In genomic region chr20:33666293-33667244, GRCh38 we compare ENCODE assay signal across 1 cellular context.
A peak's percentile ranks its signal among the peaks of the same experiment; 100 is the strongest.
TF ChIP-seq lines count a peak whose summit lies in the region.

TSS of gene ACTL10 (plus strand) at chr20:33666943. CDS start at chr20:33667498, 555 bp downstream.

TF ChIP-seq in K562, 482 proteins besides CTCF, POLR2A, EP300 and RAD21 (continued from another document and continues in another):
- TF ChIP-seq ZMIZ1 (IDR thresholded peaks at IDR 0.05; ENCODE audit: low read depth in 2 of 2, low read length in 2 of 2), result no peak
- TF ChIP-seq ELF2 (CRISPR knock-in tag; IDR thresholded peaks at IDR 0.05), result no peak
- TF ChIP-seq NR2F6 (CRISPR knock-in tag; IDR thresholded peaks at IDR 0.05), result no peak
- TF ChIP-seq TSHZ1 (CRISPR knock-in tag; IDR thresholded peaks at IDR 0.05), result no peak
- peak; percentile 69 for TF ChIP-seq POLR2G (IDR thresholded peaks at IDR 0.05; ENCODE audit: low read depth, low read length)
- 0 out of 4 replicates have a peak, but pooled peaks of 1 of the 2 experiments have one; percentile 20 for TF ChIP-seq RCOR1 (IDR thresholded peaks at IDR 0.05; ENCODE audit: borderline replicate concordance in 1 of 2, low read depth in 2 of 2, low read length in 2 of 2)
- no peak for TF ChIP-seq ZNF324 (CRISPR knock-in tag; IDR thresholded peaks at IDR 0.05)
- TF ChIP-seq SMC3 (conservative IDR thresholded peaks at IDR 0.05; ENCODE audit: insufficient read depth, low read depth, low read length), result peak; percentile 32; the same call in 1 of the 2 replicates
- no peak for TF ChIP-seq ZNF512 (tag; IDR thresholded peaks at IDR 0.05)
- peak; percentile 47; the same call in 1 of the 2 replicates for TF ChIP-seq SUPT5H (IDR thresholded peaks at IDR 0.05)
- peak; percentile 56; the same call in 1 of the 2 replicates for TF ChIP-seq DPF2 (IDR thresholded peaks at IDR 0.05)
- peak; percentile 98 for TF ChIP-seq ZBTB33 (CRISPR knock-in tag; IDR thresholded peaks at IDR 0.05)
- TF ChIP-seq NRF1 (conservative IDR thresholded peaks at IDR 0.05 in 1 of 2, IDR thresholded peaks at IDR 0.05 in 1 of 2), result peak; percentile 60 to 66; a peak in 3 of 4 replicates
- no peak for TF ChIP-seq ZNF232 (CRISPR knock-in tag; IDR thresholded peaks at IDR 0.05)
- peak; percentile 64 to 93; a peak in 3 of 4 replicates for TF ChIP-seq UBTF (IDR thresholded peaks at IDR 0.05; ENCODE audit: borderline replicate concordance in 1 of 2, low read depth in 2 of 2, low read length in 2 of 2)
- TF ChIP-seq ZNF740 (CRISPR knock-in tag; IDR thresholded peaks at IDR 0.05), result no peak
- no peak for TF ChIP-seq ZNF740 (tag; IDR thresholded peaks at IDR 0.05)
- no peak for TF ChIP-seq SIN3B (IDR thresholded peaks at IDR 0.05; ENCODE audit: low read depth)
- 0 out of 2 replicates have a peak, but pooled peaks have one; percentile 17 for TF ChIP-seq ZKSCAN1 (IDR thresholded peaks at IDR 0.05; ENCODE audit: low read depth, low read length)
- no peak for TF ChIP-seq TAL1 (IDR thresholded peaks at IDR 0.05)
- no peak for TF ChIP-seq ZNF561 (CRISPR knock-in tag; conservative IDR thresholded peaks at IDR 0.05)
- no peak for TF ChIP-seq ZBTB12 (CRISPR knock-in tag; IDR thresholded peaks at IDR 0.05)
- peak; percentile 45; the same call in 1 of the 2 replicates for TF ChIP-seq SOX6 (IDR thresholded peaks at IDR 0.05)
- 0 out of 2 replicates have a peak, but pooled peaks have one; percentile 48 for TF ChIP-seq STAT6 (CRISPR knock-in tag; IDR thresholded peaks at IDR 0.05)
- TF ChIP-seq POLR2B (IDR thresholded peaks at IDR 0.05; ENCODE audit: low read depth, partially characterized antibody), result peak; percentile 37
- no peak for TF ChIP-seq PCBP2 (IDR thresholded peaks at IDR 0.05; ENCODE audit: low read depth, low read length, poor library complexity, severe bottlenecking)
- peak in 1 of 2 experiments; percentile 63; a peak in 1 of 4 replicates for TF ChIP-seq MAZ (CRISPR knock-in tag; conservative IDR thresholded peaks at IDR 0.05 in 1 of 2, IDR thresholded peaks at IDR 0.05 in 1 of 2)
- TF ChIP-seq NELFE (IDR thresholded peaks at IDR 0.05; ENCODE audit: insufficient read depth, insufficient read length), result no peak
- no peak for TF ChIP-seq PRDM10 (IDR thresholded peaks at IDR 0.05; ENCODE audit: partially characterized antibody)
- peak; percentile 81; the same call in 1 of the 2 replicates for TF ChIP-seq POLR2AphosphoS2 (IDR thresholded peaks at IDR 0.05; ENCODE audit: low read length)
